Comparison of ENCODE assay signal across 8 cellular contexts in the genomic region with DNA sequence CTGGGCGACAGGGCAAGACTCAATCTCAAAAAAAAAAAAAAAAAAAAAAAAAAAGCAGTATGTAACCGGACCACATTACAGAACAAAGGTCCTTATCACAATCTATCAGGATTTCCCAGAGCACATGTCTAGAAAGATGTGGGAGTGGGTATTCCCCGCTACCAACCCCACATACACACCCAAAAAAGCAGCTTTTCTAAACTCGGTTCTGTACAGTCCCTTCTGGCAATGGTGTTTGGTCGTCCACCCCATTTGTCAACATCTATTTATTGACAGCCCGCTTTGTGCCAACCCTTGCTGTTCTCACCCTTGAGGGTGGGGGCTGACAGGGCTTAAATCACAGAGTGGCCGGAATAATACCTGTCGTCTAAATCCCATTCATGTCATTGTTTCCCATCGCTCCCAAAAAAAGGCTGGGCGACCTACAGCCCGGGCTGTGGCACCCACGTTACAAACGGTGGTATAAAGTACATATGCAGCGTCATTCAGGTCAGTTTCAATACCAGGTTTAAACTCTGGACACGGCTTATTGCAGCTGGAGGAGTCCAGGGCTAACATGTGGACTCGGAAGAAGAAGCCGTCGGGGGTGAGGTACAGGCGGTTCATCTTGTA. TPM values are rescaled to one million over a fixed set of nuclear protein-coding genes. Genes with fewer than 3 reads are reported as not detected.
A peak's percentile ranks its signal among the peaks of the same experiment; 100 is the strongest.
DNase-seq lines count a peak whose midpoint lies in the region; ATAC-seq and TF ChIP-seq lines count a peak whose summit lies in the region.

No MANE protein-coding gene starts in this region.

- H3K9me3 Mint-ChIP-seq in activated CD4-positive, alpha-beta T cell treated with anti-CD3 and anti-CD28 coated beads, Interleukin-2, amount 10 ng/mL, durations not matched to agents 7 days and 5 days: no peaks in the 10 kb centered on the region
- H3K9me3 Mint-ChIP-seq in endodermal cell: no peaks in the 10 kb centered on the region

- no peaks in the 10 kb centered on the region for H3K36me3 ChIP-seq in Peyer's patch
- no peaks in the 10 kb centered on the region for H3K36me3 ChIP-seq in endodermal cell (ENCODE audit: control insufficient read depth, insufficient read depth, low read length)
- H3K36me3 ChIP-seq in neuron (ENCODE audit: insufficient read depth, low read length): no peaks in the 10 kb centered on the region

- TF ChIP-seq POLR2A in Peyer's patch (IDR thresholded peaks at IDR 0.05): no peak

- peak overlapping the region; percentile 85 for H3K4me3 Mint-ChIP-seq in activated CD4-positive, alpha-beta T cell treated with anti-CD3 and anti-CD28 coated beads, Interleukin-2, amount 10 ng/mL, durations not matched to agents 7 days and 5 days
- H3K4me3 Mint-ChIP-seq in endodermal cell: peak overlapping the region; percentile 88

- H3K4me1 Mint-ChIP-seq in activated CD4-positive, alpha-beta T cell treated with anti-CD3 and anti-CD28 coated beads, Interleukin-2, amount 10 ng/mL, durations not matched to agents 7 days and 5 days: peaks cover 32% of the 10 kb centered on the region
- H3K4me1 Mint-ChIP-seq in endodermal cell: peaks cover 24% of the 10 kb centered on the region

- H3K27ac ChIP-seq in Peyer's patch (peak overlapping the region; percentile 86 to 99 (median 92)), endodermal cell (ENCODE audit: low read depth, low read length) (no peak overlapping the region)

- POLR2A ChIA-PET in activated CD4-positive, alpha-beta T cell treated with anti-CD3 and anti-CD28 coated beads, Interleukin-2, amount 10 ng/mL, durations not matched to agents 7 days and 5 days (lab: Charles Lee): no interaction called here

- H3K27me3 Mint-ChIP-seq in activated CD4-positive, alpha-beta T cell treated with anti-CD3 and anti-CD28 coated beads, Interleukin-2, amount 10 ng/mL, durations not matched to agents 7 days and 5 days: peaks cover 21% of the 10 kb centered on the region
- H3K27me3 Mint-ChIP-seq in endodermal cell (ENCODE audit: insufficient read depth): peaks cover 30% of the 10 kb centered on the region

- TF ChIP-seq CTCF in Peyer's patch (IDR thresholded peaks at IDR 0.05) (no peak), endodermal cell (conservative IDR thresholded peaks at IDR 0.05) (no peak)

- WGBS in endodermal cell (ENCODE audit: insufficient coverage in 1 of 2, insufficient read length in 1 of 2), 2 experiments: 24 to 27% methylated on average over 11 to 18 of the region's 19 CpGs

- H3K27me3 ChIP-seq in Peyer's patch (no peaks in the 10 kb centered on the region), endodermal cell (ENCODE audit: control insufficient read depth, insufficient read depth, low read length, poor library complexity, severe bottlenecking) (peaks cover 25% of the 10 kb centered on the region), neuron (ENCODE audit: insufficient read depth, low read length) (no peaks in the 10 kb centered on the region)

- peak overlapping the region; percentile 77 for H2AFZ ChIP-seq in neuron (ENCODE audit: low read depth, low read length)

- no peak for ATAC-seq in GM21717 (IDR thresholded peaks at IDR 0.05; ENCODE audit: unreplicated experiment)

- H3K36me3 Mint-ChIP-seq in activated CD4-positive, alpha-beta T cell treated with anti-CD3 and anti-CD28 coated beads, Interleukin-2, amount 10 ng/mL, durations not matched to agents 7 days and 5 days (ENCODE audit: low read depth): no peaks in the 10 kb centered on the region
- H3K36me3 Mint-ChIP-seq in endodermal cell (ENCODE audit: low read depth): peaks cover 2% of the 10 kb centered on the region

- no peaks in the 10 kb centered on the region for H3K9me3 ChIP-seq in Peyer's patch
- H3K9me3 ChIP-seq in endodermal cell (ENCODE audit: control insufficient read depth, low read length): no peaks in the 10 kb centered on the region
- no peaks in the 10 kb centered on the region for H3K9me3 ChIP-seq in neuron (ENCODE audit: low read length)

- CTCF ChIA-PET in activated CD4-positive, alpha-beta T cell treated with anti-CD3 and anti-CD28 coated beads, Interleukin-2, amount 10 ng/mL, durations not matched to agents 7 days and 5 days (lab: Charles Lee): no interaction called here

- peak overlapping the region; percentile 69 for H3K9ac ChIP-seq in endodermal cell (ENCODE audit: extremely low read depth, low read length, poor library complexity, severe bottlenecking)

- DNase-seq in activated CD4-positive, alpha-beta T cell treated with anti-CD3 and anti-CD28 coated beads, Interleukin-2, amount 10 ng/mL, durations not matched to agents 7 days and 5 days: no peak
- DNase-seq in activated CD4-positive, alpha-beta T cell treated with anti-CD3 and anti-CD28 coated beads for 4 hours: no peak
- DNase-seq in Peyer's patch: no peak
- no peak for DNase-seq in endodermal cell
- DNase-seq in amniotic stem cell (lab: John Stamatoyannopoulos, UW): no peak
- no peak for DNase-seq in putamen (ENCODE audit: low spot score)

- H3K4me3 ChIP-seq in Peyer's patch (peak overlapping the region; percentile 60 to 93 (median 81)), endodermal cell (ENCODE audit: low read length) (peak overlapping the region; percentile 82), neuron (ENCODE audit: low read length) (peak overlapping the region; percentile 78)

- peaks cover 0 to 24% (median 2%) of the 10 kb centered on the region in 4 donors for H3K4me1 ChIP-seq in Peyer's patch
- H3K4me1 ChIP-seq in endodermal cell (ENCODE audit: control insufficient read depth, insufficient read depth, low read length): peaks cover 4% of the 10 kb centered on the region
- peaks cover 13% of the 10 kb centered on the region for H3K4me1 ChIP-seq in neuron (ENCODE audit: insufficient read depth, low read length)

- peak overlapping the region; percentile 92 for H3K27ac Mint-ChIP-seq in activated CD4-positive, alpha-beta T cell treated with anti-CD3 and anti-CD28 coated beads, Interleukin-2, amount 10 ng/mL, durations not matched to agents 7 days and 5 days
- peak overlapping the region; percentile 94 for H3K27ac Mint-ChIP-seq in endodermal cell

RNA-seq across cellular contexts. Expression of a gene that starts 3.6 kb away (rescaled TPM):
- total RNA-seq in activated CD4-positive, alpha-beta T cell treated with anti-CD3 and anti-CD28 coated beads, Interleukin-2, amount 10 ng/mL, durations not matched to agents 7 days and 5 days: 1 to 10 TPM; 3.5 to 4.7 TPM
- total RNA-seq in Peyer's patch (10 to 100 TPM in 2 of 4 donors, 1 to 10 TPM in 2; 5.0 to 13.0 (median 9.5) TPM), endodermal cell (10 to 100 TPM; 14.0 to 14.1 TPM)
- 24.2 TPM for polyA plus RNA-seq in endodermal cell (2013, experiment 1 of 2)
- 20.7 TPM for polyA plus RNA-seq in endodermal cell (2013, experiment 2 of 2)

RNA-seq across cellular contexts. Expression of a gene that starts 42.9 kb away (rescaled TPM):
- total RNA-seq in activated CD4-positive, alpha-beta T cell treated with anti-CD3 and anti-CD28 coated beads, Interleukin-2, amount 10 ng/mL, durations not matched to agents 7 days and 5 days: 100 to 1,000 TPM; 265 to 292 TPM
- total RNA-seq in Peyer's patch (10 to 100 TPM; 11.7 to 21.5 (median 15.2) TPM), endodermal cell (100 to 1,000 TPM; 248 to 310 TPM)
- 444 TPM for polyA plus RNA-seq in endodermal cell (2013, experiment 1 of 2)
- 412 TPM for polyA plus RNA-seq in endodermal cell (2013, experiment 2 of 2)

Comparison
In these comparisons a context has a peak if more than half of its experiments do, and no peak if none do; other contexts are left out.
1. RNA of a gene that starts 42.9 kb away (total RNA-seq): 248 to 310 TPM in endodermal cell and 265 to 292 TPM in activated CD4-positive, alpha-beta T cell treated with anti-CD3 and anti-CD28 coated beads, Interleukin-2, amount 10 ng/mL, durations not matched to agents 7 days and 5 days; 11.7 to 21.5 TPM in Peyer's patch; every median in the first group is over 10 times any median in the second.
2. Peak in every context shown above with its lines, with median percentiles within 50 percentile points of each other: H3K4me3 ChIP-seq.